Comparison of ENCODE assay signal across 8 cellular contexts in the genomic region with DNA sequence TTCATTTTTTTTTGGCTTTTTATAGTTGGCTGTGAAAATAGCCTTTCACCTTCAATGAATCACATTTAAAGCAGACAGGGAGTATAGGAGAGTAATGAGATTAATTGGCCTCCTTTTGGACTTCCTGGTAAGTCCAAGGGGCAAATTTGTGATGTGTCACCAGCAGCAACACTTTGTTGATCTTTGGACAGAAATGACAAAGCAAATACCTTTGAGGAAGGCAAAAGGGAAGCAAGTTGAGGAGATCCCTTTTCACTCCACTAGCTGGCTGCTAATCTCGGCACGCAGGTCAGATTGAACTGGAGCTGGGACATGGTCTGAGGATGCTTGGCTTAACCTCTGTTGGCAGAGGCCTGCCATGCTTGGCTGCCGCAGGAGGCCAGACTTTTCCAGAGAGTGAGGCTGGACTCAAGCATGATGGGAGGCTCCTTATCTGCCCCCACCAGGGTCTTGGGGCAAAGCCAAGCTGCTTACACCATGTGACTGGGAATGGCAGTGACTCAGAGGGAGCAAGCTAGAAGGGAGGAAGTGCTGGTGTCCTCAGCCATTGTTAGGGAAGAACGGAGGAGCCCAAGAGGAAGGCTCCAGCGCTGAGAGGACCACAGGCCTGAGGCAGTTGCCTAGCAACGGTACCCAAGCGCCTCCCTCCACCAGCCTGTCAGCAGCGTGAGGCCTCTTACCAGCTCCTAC.
DNase-seq lines count a peak whose midpoint lies in the region; ATAC-seq and TF ChIP-seq lines count a peak whose summit lies in the region.

No MANE protein-coding gene starts in this region.

- TF ChIP-seq CTCF in heart left ventricle (IDR thresholded peaks at IDR 0.05) = no peak

- no peaks in the 10 kb centered on the region for H3K36me3 ChIP-seq in heart left ventricle

- peak overlapping the region in 9 of 12 donors; percentile 11 to 66 (median 52) for H3K27ac ChIP-seq in heart left ventricle

- peaks cover 0 to 19% (median 11%) of the 10 kb centered on the region in 12 donors for H3K4me1 ChIP-seq in heart left ventricle

- H3K27me3 ChIP-seq in heart left ventricle = no peaks in the 10 kb centered on the region

- H3K9me3 ChIP-seq in heart left ventricle = peaks cover 0 to 3% (median 0%) of the 10 kb centered on the region in 12 donors

- no peak for TF ChIP-seq POLR2A in heart left ventricle (IDR thresholded peaks at IDR 0.05)

- 34 to 43% (median 36%) methylated on average over 6 to 8 of the region's 8 CpGs for WGBS in heart left ventricle, 4 donors

- DNase-seq in HS-27A (ENCODE audit: low read depth) (peak; percentile 11), T1000 (lab: John Stamatoyannopoulos, UW) (peak; percentile 44), heart left ventricle (peak; percentile 50 to 76 (median 68)), retina (peak; percentile 83), RPMI8226 (no peak), NCI-H1105 (lab: John Stamatoyannopoulos, UW) (no peak), NCI-H1048 (lab: John Stamatoyannopoulos, UW) (no peak)

- ATAC-seq in heart left ventricle (peak; percentile 80 to 94 (median 90)), HG03442 (IDR thresholded peaks at IDR 0.05; ENCODE audit: unreplicated experiment) (no peak)

- intact Hi-C loops in heart left ventricle (cut with DNase I) = loop anchor here in 1 of 10 donors (5.0 kb wide), 2 partner anchors 85 to 150 kb away; no protein-coding TSS in a partner anchor

- no peak overlapping the region for H3K4me3 ChIP-seq in heart left ventricle

Comparison
In these comparisons a context has a peak if more than half of its experiments do, and no peak if none do; other contexts are left out.
1. DNase-seq: peak in HS-27A (single experiment), T1000 (single experiment), heart left ventricle (5 of 5) and retina (single experiment); none in RPMI8226 (single experiment), NCI-H1105 (single experiment) and NCI-H1048 (single experiment).